ENCODE assay signal across 1 cellular context in genomic region chr10:104120903-104121484, GRCh38.
TF ChIP-seq lines count a peak whose summit lies in the region.

No MANE protein-coding gene starts in this region.

TF ChIP-seq in HEK293, 187 proteins besides CTCF, POLR2A, EP300 and RAD21 (continued from another document and continues in another):
- TF ChIP-seq AEBP2 (tag by site-specific recombination; IDR thresholded peaks at IDR 0.05; ENCODE audit: borderline replicate concordance) (no peak), ZNF510 (tag by site-specific recombination; IDR thresholded peaks at IDR 0.05; ENCODE audit: insufficient replicate concordance) (no peak), ZSCAN4 (tag by site-specific recombination; IDR thresholded peaks at IDR 0.05) (no peak), ZNF791 (tag by site-specific recombination; IDR thresholded peaks at IDR 0.05) (no peak), ZNF792 (tag by site-specific recombination; IDR thresholded peaks at IDR 0.05) (no peak), ZNF223 (tag by site-specific recombination; IDR thresholded peaks at IDR 0.05) (no peak), ZNF785 (tag by site-specific recombination; IDR thresholded peaks at IDR 0.05) (no peak), GFI1B (tag by site-specific recombination; IDR thresholded peaks at IDR 0.05) (0 out of 2 replicates have a peak, but pooled peaks have one; percentile 43), SP2 (tag by site-specific recombination; IDR thresholded peaks at IDR 0.05) (no peak), ZFP3 (tag by site-specific recombination; IDR thresholded peaks at IDR 0.05; ENCODE audit: low read depth) (no peak), ZBTB1 (tag by site-specific recombination; IDR thresholded peaks at IDR 0.05) (no peak), ZNF580 (tag by site-specific recombination; IDR thresholded peaks at IDR 0.05) (no peak), ZNF350 (tag by site-specific recombination; IDR thresholded peaks at IDR 0.05) (no peak), ZNF335 (tag by site-specific recombination; conservative IDR thresholded peaks at IDR 0.05) (peak; percentile 94), ZFHX2 (tag by site-specific recombination; conservative IDR thresholded peaks at IDR 0.05) (no peak), ZNF768 (tag by site-specific recombination; IDR thresholded peaks at IDR 0.05) (no peak; the same call in 1 of the 2 replicates), PATZ1 (tag by site-specific recombination; IDR thresholded peaks at IDR 0.05) (peak; percentile 78), ZNF549 (tag by site-specific recombination; IDR thresholded peaks at IDR 0.05) (no peak), ZNF449 (tag by site-specific recombination; IDR thresholded peaks at IDR 0.05) (no peak), ZNF416 (tag by site-specific recombination; IDR thresholded peaks at IDR 0.05) (no peak), ZBTB17 (tag by site-specific recombination; IDR thresholded peaks at IDR 0.05) (no peak), KLF1 (tag by site-specific recombination; IDR thresholded peaks at IDR 0.05) (no peak), ZNF324 (tag by site-specific recombination; IDR thresholded peaks at IDR 0.05) (no peak), ZNF2 (tag by site-specific recombination; IDR thresholded peaks at IDR 0.05) (no peak), PBX3 (CRISPR knock-in tag; IDR thresholded peaks at IDR 0.05) (no peak), ZNF138 (tag by site-specific recombination; IDR thresholded peaks at IDR 0.05; ENCODE audit: borderline replicate concordance) (no peak), ZNF747 (tag by site-specific recombination; IDR thresholded peaks at IDR 0.05) (no peak), ZBTB10 (tag by site-specific recombination; IDR thresholded peaks at IDR 0.05) (peak; percentile 72), ZSCAN30 (tag by site-specific recombination; IDR thresholded peaks at IDR 0.05) (peak; percentile 11; the same call in 1 of the 2 replicates), ZNF530 (tag by site-specific recombination; IDR thresholded peaks at IDR 0.05; ENCODE audit: low read depth) (no peak), ZNF692 (tag by site-specific recombination; IDR thresholded peaks at IDR 0.05) (no peak), ZBTB6 (tag by site-specific recombination; IDR thresholded peaks at IDR 0.05) (no peak), ZNF26 (tag by site-specific recombination; IDR thresholded peaks at IDR 0.05) (no peak), ZNF624 (tag by site-specific recombination; IDR thresholded peaks at IDR 0.05) (no peak), ZNF561 (tag by site-specific recombination; IDR thresholded peaks at IDR 0.05; ENCODE audit: borderline replicate concordance) (no peak), OSR2 (tag by site-specific recombination; IDR thresholded peaks at IDR 0.05) (peak; percentile 35), ZXDB (tag by site-specific recombination; IDR thresholded peaks at IDR 0.05) (peak; percentile 95), ZNF214 (tag by site-specific recombination; IDR thresholded peaks at IDR 0.05; ENCODE audit: borderline replicate concordance) (no peak), ZNF302 (tag by site-specific recombination; IDR thresholded peaks at IDR 0.05; ENCODE audit: low read depth) (no peak), ZNF10 (tag by site-specific recombination; IDR thresholded peaks at IDR 0.05) (no peak), ZNF639 (tag by site-specific recombination; IDR thresholded peaks at IDR 0.05) (no peak), ZNF654 (tag by site-specific recombination; IDR thresholded peaks at IDR 0.05; ENCODE audit: low read depth) (0 out of 2 replicates have a peak, but pooled peaks have one; percentile 1), ZNF837 (tag by site-specific recombination; IDR thresholded peaks at IDR 0.05) (no peak), ZNF513 (tag by site-specific recombination; IDR thresholded peaks at IDR 0.05) (no peak), ZNF660 (tag by site-specific recombination; IDR thresholded peaks at IDR 0.05) (0 out of 2 replicates have a peak, but pooled peaks have one; percentile 6), ZBTB20 (tag by site-specific recombination; IDR thresholded peaks at IDR 0.05) (peak; percentile 98), ZNF521 (tag by site-specific recombination; IDR thresholded peaks at IDR 0.05) (no peak), ZIC2 (tag by site-specific recombination; IDR thresholded peaks at IDR 0.05) (no peak), ZNF610 (tag by site-specific recombination; IDR thresholded peaks at IDR 0.05; ENCODE audit: borderline replicate concordance) (no peak)
